Comparison of ENCODE assay signal across 1 cellular context in genomic region chr6:32127717-32128592, GRCh38.
A peak's percentile ranks its signal among the peaks of the same experiment; 100 is the strongest.
TF ChIP-seq lines count a peak whose summit lies in the region.

ATF6B (minus strand) TSS chr6:32128246; CDS start chr6:32128207, 39 bp downstream.

TF ChIP-seq in HepG2, 621 proteins besides CTCF, POLR2A, EP300 and RAD21 (continued from another document and continues in another):
- TF ChIP-seq TFAP4 (IDR thresholded peaks at IDR 0.05; ENCODE audit: borderline replicate concordance, low read depth) (peak; percentile 74; the same call in 1 of the 2 replicates), ZBTB2 (CRISPR knock-in tag; IDR thresholded peaks at IDR 0.05; ENCODE audit: low read depth) (no peak), ZNF678 (CRISPR knock-in tag; IDR thresholded peaks at IDR 0.05) (no peak), THAP7 (CRISPR knock-in tag; IDR thresholded peaks at IDR 0.05) (no peak), ADNP (CRISPR knock-in tag; IDR thresholded peaks at IDR 0.05) (no peak), DZIP1 (CRISPR knock-in tag; IDR thresholded peaks at IDR 0.05) (no peak), ZFP90 (CRISPR knock-in tag; IDR thresholded peaks at IDR 0.05; ENCODE audit: borderline replicate concordance) (no peak), ZNF280D (CRISPR knock-in tag; IDR thresholded peaks at IDR 0.05) (peak; percentile 86; the same call in 1 of the 2 replicates), ZFX (CRISPR knock-in tag; IDR thresholded peaks at IDR 0.05; ENCODE audit: low read depth) (peak; percentile 76), ZNF558 (CRISPR knock-in tag; IDR thresholded peaks at IDR 0.05; ENCODE audit: borderline replicate concordance) (no peak), PHF8 (CRISPR knock-in tag; IDR thresholded peaks at IDR 0.05) (peak; percentile 78), GTF3A (CRISPR knock-in tag; conservative IDR thresholded peaks at IDR 0.05) (no peak), ZNF326 (CRISPR knock-in tag; IDR thresholded peaks at IDR 0.05; ENCODE audit: borderline replicate concordance) (no peak), ZHX2 (IDR thresholded peaks at IDR 0.05; ENCODE audit: low read depth) (0 out of 2 replicates have a peak, but pooled peaks have one; percentile 31), ZHX2 (CRISPR knock-in tag; IDR thresholded peaks at IDR 0.05; ENCODE audit: borderline replicate concordance) (no peak), XRCC5 (optimal IDR thresholded peaks at IDR 0.05; ENCODE audit: low read length) (no peak), MLLT10 (CRISPR knock-in tag; IDR thresholded peaks at IDR 0.05) (no peak), BCL3 (CRISPR knock-in tag; IDR thresholded peaks at IDR 0.05) (peak; percentile 41; the same call in 1 of the 2 replicates), BHLHE40 (IDR thresholded peaks at IDR 0.05; ENCODE audit: low read length) (peak; percentile 91), PREB (CRISPR knock-in tag; IDR thresholded peaks at IDR 0.05) (no peak), ZNF788 (CRISPR knock-in tag; IDR thresholded peaks at IDR 0.05; ENCODE audit: borderline replicate concordance) (peak; percentile 59; the same call in 1 of the 2 replicates), HINFP (CRISPR knock-in tag; IDR thresholded peaks at IDR 0.05; ENCODE audit: low read depth) (peak; percentile 47; the same call in 1 of the 2 replicates), ZNF33A (CRISPR knock-in tag; IDR thresholded peaks at IDR 0.05; ENCODE audit: borderline replicate concordance) (no peak), THAP11 (CRISPR knock-in tag; IDR thresholded peaks at IDR 0.05) (peak; percentile 95), ZNF251 (CRISPR knock-in tag; IDR thresholded peaks at IDR 0.05) (no peak), SRSF9 (IDR thresholded peaks at IDR 0.05; ENCODE audit: borderline replicate concordance, insufficient read depth, low read depth, low read length, poor library complexity, severe bottlenecking) (no peak), ATF4 (CRISPR knock-in tag; IDR thresholded peaks at IDR 0.05) (peak in 1 of 2 experiments; percentile 40; a peak in 1 of 4 replicates), ZNF280B (CRISPR knock-in tag; IDR thresholded peaks at IDR 0.05; ENCODE audit: borderline replicate concordance) (0 out of 2 replicates have a peak, but pooled peaks have one; percentile 30), ZBTB43 (CRISPR knock-in tag; conservative IDR thresholded peaks at IDR 0.05) (no peak), ARNTL (CRISPR knock-in tag; IDR thresholded peaks at IDR 0.05) (peak; percentile 77)
